ENCODE assay signal across 24 cellular contexts in genomic region chr5:144478532-144478931, GRCh38.
"Had no signal": no experiment of that assay in that cellular context is flagged by ENCODE, and none has a peak within 500 bp of the region (broad histone marks: within the 10 kb centered on the region; RNA-seq: fewer than 3 reads in every experiment).

No MANE protein-coding gene starts in this region.

- H3K4me1 ChIP-seq: left lung, left ventricle myocardium inferior, lower lobe of right lung had no signal

- H3K36me3 ChIP-seq: left lung, left ventricle myocardium inferior, lower lobe of right lung had no signal

- H3K27me3 ChIP-seq: hepatocyte, left lung had no signal

- H3K4me3 ChIP-seq: hepatocyte, left lung, left ventricle myocardium inferior, lower lobe of right lung, lung, mucosa of descending colon had no signal

- FAIRE-seq: islet of Langerhans, keratinocyte had no signal

- DNase-seq: hippocampal formation; hypothalamus; immature natural killer cell; islet precursor cell; kidney; kidney glomerular epithelial cell; left cardiac atrium; left colon; left lung; left ventricle myocardium inferior; left ventricle myocardium superior; lower lobe of right lung; mammary epithelial cell; mesenchymal stem cell; mesendoderm; midbrain; mucosa of descending colon; naive B cell; naive thymus-derived CD4-positive, alpha-beta T cell; naive thymus-derived CD8-positive, alpha-beta T cell had no signal

- H3K9me3 ChIP-seq: left lung, left ventricle myocardium inferior, lower lobe of right lung, mucosa of descending colon had no signal

- H3K27ac ChIP-seq: hepatocyte, left lung, left ventricle myocardium inferior, lower lobe of right lung had no signal
